Comparison of ENCODE assay signal across 25 cellular contexts in genomic region chr15:52656412-52656811, GRCh38. TPM values are rescaled to one million over a fixed set of nuclear protein-coding genes. Genes with fewer than 3 reads are reported as not detected.
DNase-seq lines count a peak whose midpoint lies in the region; ATAC-seq lines count a peak whose summit lies in the region.
"Had no signal": no experiment of that assay in that cellular context is flagged by ENCODE, and none has a peak within 500 bp of the region (broad histone marks: within the 10 kb centered on the region; RNA-seq: fewer than 3 reads in every experiment).

No MANE protein-coding gene starts in this region.

- H4K91ac ChIP-seq in neuronal stem cell (ENCODE audit: low read depth, low read length, poor library complexity) = no peak overlapping the region

- DNase-seq in G401 (ENCODE audit: low spot score) = peak; percentile 78
- DNase-seq in caudate nucleus (lab: John Stamatoyannopoulos, UW) = peak in 1 of 61 donors; percentile 35
- no peak for DNase-seq in substantia nigra (lab: John Stamatoyannopoulos, UW)
- DNase-seq in neuronal stem cell (ENCODE audit: low spot score) = no peak
- DNase-seq in GM23248 = no peak
- DNase-seq: activated CD8-positive, alpha-beta memory T cell treated with anti-CD3 and anti-CD28 coated beads, Interleukin-2, amount 50 U/mL, for 4 hours; activated naive CD8-positive, alpha-beta T cell treated with anti-CD3 and anti-CD28 coated beads for 36 hours; cortex of kidney; EL; immature natural killer cell; mucosa of descending colon; NCI-H1417 treated with DMSO at 0.1 percent for 48 hours; NCI-H526; RPMI8226; stimulated activated CD4-positive, alpha-beta T cell treated with anti-CD3 and anti-CD28 coated beads, Interleukin-12 subunit alpha, Interleukin-12 subunit beta, amount 100 ng/mL, for 4 hours; stimulated activated CD4-positive, alpha-beta T cell treated with anti-CD3 and anti-CD28 coated beads, Interleukin-4, amount 100 ng/mL, for 4 hours; stimulated activated naive CD8-positive, alpha-beta T cell treated with anti-CD3 and anti-CD28 coated beads, Interleukin-15, Interleukin-2, amounts not matched to agents 100 U/mL and 50 U/mL, for 24 hours; T-helper 9 cell had no signal

- H3K27ac ChIP-seq in caudate nucleus (ENCODE audit: low read depth, low read length) (peak overlapping the region; percentile 77), layer of hippocampus (ENCODE audit: low read depth, low read length) (peak overlapping the region; percentile 49), substantia nigra (ENCODE audit: low read depth, low read length, poor library complexity, severe bottlenecking) (peak overlapping the region; percentile 29), neuronal stem cell (replicated peaks; ENCODE audit: low read length) (no peak overlapping the region), GM23248 (no peak overlapping the region)
- H3K27ac ChIP-seq: hepatocyte, neural progenitor cell had no signal

- no peak for ATAC-seq in HG03521 (IDR thresholded peaks at IDR 0.05; ENCODE audit: unreplicated experiment)
- ATAC-seq in HG02938 (IDR thresholded peaks at IDR 0.05; ENCODE audit: unreplicated experiment) = no peak
- ATAC-seq: mucosa of descending colon; stimulated activated naive CD8-positive, alpha-beta T cell treated with anti-CD3 and anti-CD28 coated beads, Interleukin-15, Interleukin-2, amounts not matched to agents 100 U/mL and 50 U/mL, for 24 hours had no signal

- H3K4me1 ChIP-seq in neuronal stem cell (ENCODE audit: control insufficient read depth in 2 of 2, insufficient read depth in 1 of 2, low read depth in 1 of 2, low read length in 2 of 2) (peaks cover 3 to 5% of the 10 kb centered on the region in 2 donors), GM23248 (ENCODE audit: insufficient read depth) (peaks cover 50% of the 10 kb centered on the region)

- no peak overlapping the region for H2BK15ac ChIP-seq in neuronal stem cell (ENCODE audit: low read length)

- no peak overlapping the region for H4K8ac ChIP-seq in neuronal stem cell (ENCODE audit: low read depth, low read length)

- peaks cover 0 to under 1% of the 10 kb centered on the region in 2 donors for H3K36me3 ChIP-seq in neuronal stem cell (replicated peaks in 1 of 2; ENCODE audit: control insufficient read depth in 2 of 2, insufficient read depth in 2 of 2, low read length in 2 of 2)
- peaks cover 28% of the 10 kb centered on the region for H3K36me3 ChIP-seq in GM23248 (ENCODE audit: low read depth)
- H3K36me3 ChIP-seq: HAP-1, neural progenitor cell, prostate gland had no signal

- no peak overlapping the region for H2BK120ac ChIP-seq in neuronal stem cell (ENCODE audit: low read depth, low read length)

- no peak overlapping the region for H3K14ac ChIP-seq in neuronal stem cell (ENCODE audit: low read length)

- H2BK5ac ChIP-seq in neuronal stem cell (ENCODE audit: low read length) = no peak overlapping the region

- no peaks in the 10 kb centered on the region for H3K79me1 ChIP-seq in neuronal stem cell (ENCODE audit: low read depth, low read length)

- H3K4me2 ChIP-seq in neuronal stem cell (ENCODE audit: insufficient read depth, low read length, poor library complexity, severe bottlenecking) (no peak overlapping the region), GM23248 (ENCODE audit: unreplicated experiment) (no peak overlapping the region)
- H3K4me2 ChIP-seq: hepatocyte, neural progenitor cell had no signal

- in situ Hi-C loops in G401 (cut with HindIII; ENCODE audit: low sequenced_read_pairs) = no loop called here
- in situ Hi-C loops in GM23248 (cut with MboI) = no loop called here

- no peak overlapping the region for H3K4me3 ChIP-seq in neuronal stem cell (ENCODE audit: low read length in 2 of 2)
- H3K4me3 ChIP-seq in GM23248 = no peak overlapping the region
- H3K4me3 ChIP-seq: HAP-1, hepatocyte, mucosa of descending colon, neural progenitor cell, prostate gland had no signal

- H3K9me2 ChIP-seq in GM23248 (ENCODE audit: insufficient read depth) = no peaks in the 10 kb centered on the region

- H3K18ac ChIP-seq in neuronal stem cell (ENCODE audit: low read length) = no peak overlapping the region

- H4K20me1 ChIP-seq in GM23248 (ENCODE audit: insufficient read depth) = no peaks in the 10 kb centered on the region

- no peak overlapping the region for H3K23ac ChIP-seq in neuronal stem cell (ENCODE audit: low read depth, low read length, poor library complexity)

- H3K9ac ChIP-seq in neuronal stem cell (ENCODE audit: low read depth, low read length, poor library complexity) (no peak overlapping the region), GM23248 (no peak overlapping the region)
- H3K9ac ChIP-seq: neural progenitor cell had no signal

- H3K79me2 ChIP-seq in GM23248 (ENCODE audit: insufficient read depth) = 0 out of 2 replicates have a peak, but pooled peaks cover under 1% of the 10 kb centered on the region

- no peak overlapping the region for H2AK5ac ChIP-seq in neuronal stem cell (ENCODE audit: low read depth, low read length)

- H3K4ac ChIP-seq in neuronal stem cell (ENCODE audit: low read length) = no peak overlapping the region

- peaks cover 39% of the 10 kb centered on the region for H3F3A ChIP-seq in GM23248 (ENCODE audit: insufficient read depth)

- H3K27me3 ChIP-seq in layer of hippocampus (ENCODE audit: control insufficient read depth, insufficient read depth, low read length) (no peaks in the 10 kb centered on the region), neuronal stem cell (ENCODE audit: control insufficient read depth in 3 of 3, insufficient read depth in 3 of 3, low read depth in 1 of 3, low read length in 3 of 3) (no peaks in the 10 kb centered on the region), GM23248 (replicated peaks; ENCODE audit: insufficient read depth) (no peaks in the 10 kb centered on the region)
- H3K27me3 ChIP-seq: hepatocyte, neural progenitor cell had no signal

- H2BK12ac ChIP-seq in neuronal stem cell (ENCODE audit: low read length) = no peak overlapping the region

- H3K9me3 ChIP-seq in neuronal stem cell (replicated peaks in 1 of 2; ENCODE audit: control insufficient read depth in 2 of 2, insufficient read depth in 1 of 2, low read depth in 1 of 2, low read length in 2 of 2) (no peaks in the 10 kb centered on the region), GM23248 (ENCODE audit: low read depth) (no peaks in the 10 kb centered on the region)
- H3K9me3 ChIP-seq: HAP-1, mucosa of descending colon, prostate gland had no signal

- H2AFZ ChIP-seq in neuronal stem cell (ENCODE audit: low read length) = no peak overlapping the region
- no peak overlapping the region for H2AFZ ChIP-seq in GM23248
- H2AFZ ChIP-seq: hepatocyte, neural progenitor cell had no signal

RNA-seq across cellular contexts. Expression of gene ATOSA, which starts 22.8 kb away (rescaled TPM):
- total RNA-seq in G401 (2014; rRNA removed; shearing (Covaris generic)) = 5.8 and 10.0 TPM in 2 replicates
- 11.2 TPM for polyA plus RNA-seq in neuronal stem cell (2013, experiment 1 of 2)
- 11.9 TPM for polyA plus RNA-seq in neuronal stem cell (2013, experiment 2 of 2)
- total RNA-seq in GM23248 (2014; rRNA removed; shearing (Covaris generic)) = 10.0 and 11.0 TPM in 2 replicates
- polyA plus RNA-seq in GM23248 (2016; fragmentation: Nextera tagmentation; extraction: Ambion mirVana) = 6.1 and 6.3 TPM in 2 replicates

Comparison
In these comparisons a context has a peak if more than half of its experiments do, and no peak if none do; other contexts are left out.
1. H3K27ac ChIP-seq: peak in caudate nucleus (single experiment), layer of hippocampus (single experiment) and substantia nigra (single experiment); none in neuronal stem cell (single experiment) and GM23248 (single experiment).